Comparison of ENCODE assay signal across 1 cellular context in genomic region chr1:172638885-172639831, GRCh38.
TF ChIP-seq lines count a peak whose summit lies in the region.

No MANE protein-coding gene starts in this region.

TF ChIP-seq in GM23338, 12 proteins besides CTCF, POLR2A, EP300 and RAD21 (continued from another document):
- TF ChIP-seq ETS1 (IDR thresholded peaks at IDR 0.05) (no peak), POLR2AphosphoS5 (IDR thresholded peaks at IDR 0.05; ENCODE audit: low read depth) (no peak), CREB1 (CRISPR knock-in tag; IDR thresholded peaks at IDR 0.05; ENCODE audit: low read depth) (no peak), NANOG (IDR thresholded peaks at IDR 0.05; ENCODE audit: borderline replicate concordance) (no peak), REST (IDR thresholded peaks at IDR 0.05; ENCODE audit: unreplicated experiment) (no peak), STAT1 (IDR thresholded peaks at IDR 0.05; ENCODE audit: unreplicated experiment) (no peak), JUNB (IDR thresholded peaks at IDR 0.05; ENCODE audit: unreplicated experiment) (no peak)
